Comparison of ENCODE assay signal across 1 cellular context in genomic region chr21:14686466-14687276, GRCh38.
TF ChIP-seq lines count a peak whose summit lies in the region.

No MANE protein-coding gene starts in this region.

TF ChIP-seq in SK-N-SH treated with all-trans-retinoic acid at 6 μM for 48 hours, 23 proteins besides CTCF, POLR2A, EP300 and RAD21 (continued from another document):
- TF ChIP-seq POU6F1 (CRISPR knock-in tag; IDR thresholded peaks at IDR 0.05; ENCODE audit: borderline replicate concordance, low read depth) (no peak), ZFP30 (CRISPR knock-in tag; IDR thresholded peaks at IDR 0.05) (no peak)
TF ChIP-seq in SK-N-SH treated with all-trans-retinoic acid at 6 μM for 48 hours: peak in this region for 0.
